In genomic region chr16:14057878-14058382, GRCh38 we compare ENCODE assay signal across 14 cellular contexts. TPM values are rescaled to one million over a fixed set of nuclear protein-coding genes. Genes with fewer than 3 reads are reported as not detected.
DNase-seq lines count a peak whose midpoint lies in the region; ATAC-seq and TF ChIP-seq lines count a peak whose summit lies in the region.
"Had no signal": no experiment of that assay in that cellular context is flagged by ENCODE, and none has a peak within 500 bp of the region (broad histone marks: within the 10 kb centered on the region; RNA-seq: fewer than 3 reads in every experiment).

No MANE protein-coding gene starts in this region.

- H3K9me2 ChIP-seq in PC-9 (ENCODE audit: insufficient read depth): no peaks in the 10 kb centered on the region

- no TSS peak for BruUV-seq in PC-9 (replicated peaks; lab: Mats Ljungman, UMichigan)

- H3K27ac ChIP-seq in left ventricle myocardium inferior (replicated peaks): peak overlapping the region; percentile 76
- peak overlapping the region; percentile 15 to 28 for H3K27ac ChIP-seq in aorta (ENCODE audit: low read depth in 1 of 2, low read length in 2 of 2)
- H3K27ac ChIP-seq in PC-9: no peak overlapping the region
- H3K27ac ChIP-seq: colonic mucosa had no signal

- H3K36me3 ChIP-seq in left ventricle myocardium inferior (no peaks in the 10 kb centered on the region), aorta (ENCODE audit: control insufficient read depth in 1 of 2, insufficient read depth in 2 of 2, low read length in 1 of 2) (no peaks in the 10 kb centered on the region), PC-9 (ENCODE audit: low read depth) (no peaks in the 10 kb centered on the region)
- H3K36me3 ChIP-seq: colonic mucosa had no signal

- H3K9me3 ChIP-seq in left ventricle myocardium inferior (replicated peaks) (peaks cover 10% of the 10 kb centered on the region), aorta (ENCODE audit: control insufficient read depth, low read length) (no peaks in the 10 kb centered on the region), PC-9 (ENCODE audit: insufficient read depth, low read depth) (peaks cover 3% of the 10 kb centered on the region; the same call in 1 of the 2 replicates)
- H3K9me3 ChIP-seq: colonic mucosa had no signal

- H3K4me2 ChIP-seq in PC-9: no peak overlapping the region

- POLR2A ChIA-PET in PC-9 (lab: Charles Lee; ENCODE audit: unreplicated experiment): no interaction called here

- whole genome bisulfite sequencing in aorta, 2 donors: 7 to 8% methylated on average over 10 of the region's 10 CpGs

- TF ChIP-seq CTCF in left ventricle myocardium inferior (IDR thresholded peaks at IDR 0.05; ENCODE audit: borderline replicate concordance): no peak
- TF ChIP-seq CTCF in PC-9 (conservative IDR thresholded peaks at IDR 0.05): no peak

- H3K27me3 ChIP-seq in left ventricle myocardium inferior (ENCODE audit: low read depth) (no peaks in the 10 kb centered on the region), aorta (ENCODE audit: control insufficient read depth in 1 of 2, insufficient read depth in 2 of 2, low read length in 1 of 2) (no peaks in the 10 kb centered on the region), PC-9 (ENCODE audit: insufficient read depth, low read depth) (no peaks in the 10 kb centered on the region)
- H3K27me3 ChIP-seq: colonic mucosa had no signal

- intact Hi-C loops in left cardiac atrium (cut with DNase I) (no loop called here), Right ventricle myocardium superior (cut with DNase I) (no loop called here), left ventricle myocardium inferior (cut with micrococcal nuclease) (no loop called here), aorta (cut with DNase I) (no loop called here), PC-9 (cut with micrococcal nuclease; ENCODE audit: unreplicated experiment) (no loop called here)

- peaks cover 4% of the 10 kb centered on the region for H3K4me1 ChIP-seq in left ventricle myocardium inferior
- H3K4me1 ChIP-seq in aorta (ENCODE audit: control insufficient read depth in 1 of 2, insufficient read depth in 2 of 2, low read length in 2 of 2): no peaks in the 10 kb centered on the region
- no peaks in the 10 kb centered on the region for H3K4me1 ChIP-seq in PC-9 (replicated peaks; ENCODE audit: insufficient read depth)
- H3K4me1 ChIP-seq: colonic mucosa had no signal

- ATAC-seq in left cardiac atrium (peak; percentile 58 to 62), Right ventricle myocardium superior (ENCODE audit: poor library complexity) (no peak), aorta (ENCODE audit: low FRiP score) (peak; percentile 81)
- ATAC-seq: stimulated activated memory B cell treated with anti-CD40 and anti-IgM and Interleukin-4, amounts not matched to agents 10 μg/mL and 1 μg/mL and 100 μg/mL, for 72 hours had no signal

- no peaks in the 10 kb centered on the region; the same call in 1 of the 2 replicates for H3F3A ChIP-seq in PC-9 (ENCODE audit: insufficient read depth, low read depth)

- H3K79me2 ChIP-seq in PC-9 (ENCODE audit: low read depth): no peaks in the 10 kb centered on the region

- no peak overlapping the region for H2AFZ ChIP-seq in PC-9

- H3K4me3 ChIP-seq in left ventricle myocardium inferior (peak overlapping the region; percentile 32), aorta (ENCODE audit: low read length in 2 of 2) (peak overlapping the region in 1 of 2 donors; percentile 21), PC-9 (no peak overlapping the region)
- H3K4me3 ChIP-seq: colonic mucosa had no signal

- DNase-seq in left cardiac atrium (peak; percentile 67), Right ventricle myocardium superior (no peak), left ventricle myocardium inferior (no peak), pons (ENCODE audit: low spot score) (peak; percentile 39), aorta (peak in 1 of 2 donors; percentile 76), Kasumi-1 (lab: John Stamatoyannopoulos, UW) (no peak), PC-9 (no peak), NCI-H1105 (lab: John Stamatoyannopoulos, UW) (no peak)
- DNase-seq: activated naive CD4-positive, alpha-beta T cell treated with anti-CD3 and anti-CD28 coated beads for 36 hours; CD4-positive, alpha-beta memory T cell; colonic mucosa; GDM1; stimulated activated CD4-positive, alpha-beta T cell treated with anti-CD3 and anti-CD28 coated beads, Interleukin-4, amount 100 ng/mL, for 24 hours had no signal

- no peaks in the 10 kb centered on the region for H4K20me1 ChIP-seq in PC-9 (ENCODE audit: insufficient read depth)

- CTCF ChIA-PET in PC-9 (lab: Charles Lee): interaction anchor here (0.7 kb wide), 1 partner anchor 34 kb away, joined by 9 read pairs; no protein-coding TSS in a partner anchor

RNA-seq across cellular contexts. Expression of gene MRTFB, which starts 13.2 kb away (rescaled TPM):
- total RNA-seq in left cardiac atrium: 10 to 100 TPM; 34.7 to 36.8 TPM
- 22.1 TPM for total RNA-seq in Right ventricle myocardium superior
- total RNA-seq in left ventricle myocardium inferior: 24.3 TPM
- total RNA-seq in aorta: 100 to 1,000 TPM in 1 of 2 donors, 10 to 100 TPM in 1; 61.1 to 108 TPM
- polyA plus RNA-seq in aorta: 1 to 10 TPM; 6.2 to 7.5 TPM
- 47.3 and 71.5 TPM in 2 replicates for total RNA-seq in PC-9 (2021)

Comparison
In these comparisons a context has a peak if more than half of its experiments do, and no peak if none do; other contexts are left out.
1. DNase-seq: peak in left cardiac atrium (single experiment) and pons (single experiment); none in Right ventricle myocardium superior (single experiment), left ventricle myocardium inferior (single experiment), Kasumi-1 (0 of 2), PC-9 (0 of 2) and NCI-H1105 (single experiment).